In genomic region chr20:57498425-57499400, GRCh38 we compare ENCODE assay signal across 9 cellular contexts. TPM values are rescaled to one million over a fixed set of nuclear protein-coding genes. Genes with fewer than 3 reads are reported as not detected.
DNase-seq lines count a peak whose midpoint lies in the region; ATAC-seq and TF ChIP-seq lines count a peak whose summit lies in the region.
"Had no signal": no experiment of that assay in that cellular context is flagged by ENCODE, and none has a peak within 500 bp of the region (broad histone marks: within the 10 kb centered on the region; RNA-seq: fewer than 3 reads in every experiment).

No MANE protein-coding gene starts in this region.

- peaks cover 0 to 24% of the 10 kb centered on the region in 2 donors for H3K27me3 ChIP-seq in tibial nerve

- H3K36me3 ChIP-seq in tibial nerve: no peaks in the 10 kb centered on the region

- TF ChIP-seq POLR2A in tibial nerve (IDR thresholded peaks at IDR 0.05): no peak

- 43% methylated on average over 20 of the region's 20 CpGs for WGBS in tibial nerve, 2 donors

- peaks cover 46 to 51% (median 46%) of the 10 kb centered on the region in 3 donors for H3K27me3 Mint-ChIP-seq in CD14-positive monocyte (ENCODE audit: low read depth in 3 of 3)

- peak overlapping the region in 3 of 7 donors; percentile 1 to 65 (median 40) for H3K27ac Mint-ChIP-seq in CD14-positive monocyte

- peaks cover 43% of the 10 kb centered on the region for H3K4me1 Mint-ChIP-seq in CD14-positive monocyte

- H3K4me1 ChIP-seq in tibial nerve: peaks cover 0 to 8% (median 0%) of the 10 kb centered on the region in 4 donors

- intact Hi-C loops in CD14-positive monocyte (cut with micrococcal nuclease) (no loop called here), left colon (cut with DNase I, micrococcal nuclease) (loop anchor here in 1 of 2 donors (10.0 kb wide), 1 partner anchor 64 kb away; no protein-coding TSS in a partner anchor)

- ATAC-seq in GM18868 (IDR thresholded peaks at IDR 0.05; ENCODE audit: unreplicated experiment): peak; percentile 78
- ATAC-seq in left colon: peak; percentile 81
- ATAC-seq in HG03159 (IDR thresholded peaks at IDR 0.05; ENCODE audit: unreplicated experiment): no peak

- no peak overlapping the region for H3K4me3 ChIP-seq in tibial nerve

- no peak overlapping the region for H3K27ac ChIP-seq in tibial nerve

- peaks cover 8 to 9% of the 10 kb centered on the region in 2 donors for H3K36me3 Mint-ChIP-seq in CD14-positive monocyte

- peak overlapping the region in 1 of 2 donors; percentile 82 for H3K4me3 Mint-ChIP-seq in CD14-positive monocyte

- no peaks in the 10 kb centered on the region for H3K9me3 ChIP-seq in tibial nerve

- peaks cover 0 to 5% (median 0%) of the 10 kb centered on the region in 7 donors for H3K9me3 Mint-ChIP-seq in CD14-positive monocyte
- H3K9me3 Mint-ChIP-seq: IgD-negative memory B cell had no signal

- TF ChIP-seq CTCF in CD14-positive monocyte (IDR thresholded peaks at IDR 0.05): peak; percentile 55
- no peak for TF ChIP-seq CTCF in tibial nerve (IDR thresholded peaks at IDR 0.05)

- DNase-seq in CD14-positive monocyte (ENCODE audit: low spot score): no peak
- peak; percentile 15 for DNase-seq in NCI-H226
- peak; percentile 37 for DNase-seq in activated T-cell treated with anti-CD3 and anti-CD28 coated beads, Interleukin-2, amount 50 U/mL, for 1 hour
- DNase-seq in left colon: peak in 1 of 2 donors; percentile 70
- DNase-seq in tibial nerve (ENCODE audit: low spot score in 2 of 2): no peak
- no peak for DNase-seq in epidermal melanocyte (ENCODE audit: insufficient read length, low spot score)

- TF ChIP-seq EP300 in tibial nerve (IDR thresholded peaks at IDR 0.05): no peak

RNA-seq across cellular contexts. Expression of gene CTCFL, which starts 26.2 kb away (rescaled TPM):
- polyA plus RNA-seq in CD14-positive monocyte: not detected
- total RNA-seq in left colon: not detected
- total RNA-seq in tibial nerve: not detected
- polyA plus RNA-seq: IgD-negative memory B cell had no signal

Comparison
In these comparisons a context has a peak if more than half of its experiments do, and no peak if none do; other contexts are left out.
1. DNase-seq: peak in NCI-H226 (single experiment) and activated T-cell treated with anti-CD3 and anti-CD28 coated beads, Interleukin-2, amount 50 U/mL, for 1 hour (single experiment); none in CD14-positive monocyte (single experiment), tibial nerve (0 of 2) and epidermal melanocyte (single experiment).